8 cellular contexts compared by ENCODE assay signal in genomic region chr1:34859442-34860200, GRCh38. TPM values are rescaled to one million over a fixed set of nuclear protein-coding genes. Genes with fewer than 3 reads are reported as not detected.
DNase-seq lines count a peak whose midpoint lies in the region; ATAC-seq, FAIRE-seq and TF ChIP-seq lines count a peak whose summit lies in the region.

SMIM12 (minus strand) TSS chr1:34859749; CDS start chr1:34855977, 3,772 bp downstream.

- peak within 1 kb of the TSS; percentile 81 for H3K27ac ChIP-seq in C4-2B
- peak within 1 kb of the TSS; percentile 73 for H3K27ac ChIP-seq in HepG2 (ENCODE audit: extremely low read length, insufficient read depth, low read length)

- peak within 1 kb of the TSS; percentile 83 to 92 (median 89) for H3K4me3 ChIP-seq in HepG2 (replicated peaks in 1 of 3; ENCODE audit: insufficient read depth in 1 of 3, low read depth in 2 of 3, low read length in 3 of 3)

- peak; percentile 97 for ATAC-seq in GM19351 (IDR thresholded peaks at IDR 0.05; ENCODE audit: unreplicated experiment)
- ATAC-seq in HG03521 (IDR thresholded peaks at IDR 0.05; ENCODE audit: unreplicated experiment), result peak; percentile 94
- peak; percentile 99 for ATAC-seq in HepG2

- H3K27me3 ChIP-seq in HepG2 (ENCODE audit: control insufficient read depth in 1 of 2, insufficient read depth in 2 of 2, low read length in 2 of 2), result peaks cover 0 to 3% of the 10 kb centered on the region in 2 experiments; a peak in 1 of 5 replicates

- TF ChIP-seq RAD21 in HepG2 (CRISPR knock-in tag; IDR thresholded peaks at IDR 0.05), result 0 out of 2 replicates have a peak, but pooled peaks have one; percentile 38

- H3K4me1 ChIP-seq in HepG2 (ENCODE audit: insufficient read depth, low read length), result peaks cover 24% of the 10 kb centered on the region

- TF ChIP-seq EP300 in HepG2 (IDR thresholded peaks at IDR 0.05; ENCODE audit: low read depth in 2 of 2, low read length in 2 of 2) (no peak; a peak in 1 of 4 replicates), HepG2 (CRISPR knock-in tag; IDR thresholded peaks at IDR 0.05; ENCODE audit: borderline replicate concordance) (peak; percentile 34; the same call in 1 of the 2 replicates)

- peaks cover 9 to 13% of the 10 kb centered on the region in 2 experiments for H3K36me3 ChIP-seq in HepG2 (replicated peaks in 1 of 2; ENCODE audit: control insufficient read depth in 1 of 2, insufficient read depth in 2 of 2, low read length in 2 of 2)

- no peaks in the 10 kb centered on the region for H3K9me3 ChIP-seq in HepG2 (ENCODE audit: low read length)

- peak within 1 kb of the TSS; percentile 92 for H3K9ac ChIP-seq in HepG2 (ENCODE audit: insufficient read depth, low read depth, low read length)

- no TSS peak for BruUV-seq in HepG2 (replicated peaks; lab: Mats Ljungman, UMichigan)

- H3K79me2 ChIP-seq in HepG2 (ENCODE audit: insufficient read depth, low read length), result peaks cover 28% of the 10 kb centered on the region

- intact Hi-C loops in HepG2 (cut with micrococcal nuclease; ENCODE audit: unreplicated experiment), result no loop called here

- POLR2A ChIA-PET in HepG2 (lab: Yijun Ruan, JAX), result interaction anchor here (0.7 to 1.6 kb wide), 12 partner anchors 9 to 1733 kb away, joined by 3 to 13 read pairs (median 4); partner anchors contain the start of genes KIAA0319L and ZMYM6

- under 1% methylated on average over 15 of the region's 47 CpGs for WGBS in HepG2 (ENCODE audit: low lambda C conversion rate)

- peak; percentile 85 to 96 for TF ChIP-seq POLR2A in HepG2 (IDR thresholded peaks at IDR 0.05; ENCODE audit: insufficient read depth in 1 of 2, low read depth in 2 of 2, low read length in 2 of 2)

- TF ChIP-seq CTCF in C4-2B (conservative IDR thresholded peaks at IDR 0.05) (peak; percentile 95), HepG2 (CRISPR knock-in tag; IDR thresholded peaks at IDR 0.05) (peak; percentile 95)

- peak; percentile 91 for FAIRE-seq in HepG2 (lab: Jason Lieb, UNC)

- DNase-seq in NCI-H748 (lab: John Stamatoyannopoulos, UW; ENCODE audit: unreplicated experiment) (peak; percentile 88), dermis blood vessel endothelial cell (peak; percentile 96), HepG2 (ENCODE audit: low spot score) (peak; percentile 91)
- DNase-seq in activated CD4-positive, alpha-beta T cell treated with anti-CD3 and anti-CD28 coated beads, Interleukin-2, amount 50 U/mL, for 4 hours, result peak; percentile 91 to 92
- DNase-seq in stimulated activated CD4-positive, alpha-beta T cell treated with anti-CD3 and anti-CD28 coated beads, Interleukin-4, amount 100 ng/mL, for 1 hour, result peak; percentile 93

- H3K4me2 ChIP-seq in HepG2 (ENCODE audit: low read depth, low read length), result peak within 1 kb of the TSS; percentile 98

- in situ Hi-C loops in HepG2 (cut with HindIII; ENCODE audit: extremely low pct_ligation_motif_present, low pct_unique_long_range_greater_than_20kb), result no loop called here

- H2AFZ ChIP-seq in HepG2 (ENCODE audit: low read length), result peak within 1 kb of the TSS; percentile 92

- H4K20me1 ChIP-seq in HepG2 (ENCODE audit: insufficient read depth, low read length), result no peaks in the 10 kb centered on the region

- CTCF ChIA-PET in HepG2 (lab: Yijun Ruan, JAX; ENCODE audit: low intra/inter-chr PET ratio, low total read pairs), result no interaction called here

TF ChIP-seq in HepG2, 621 proteins besides CTCF, POLR2A, EP300 and RAD21 (continues in another document):
- peak; percentile 84 for TF ChIP-seq CBX1 (IDR thresholded peaks at IDR 0.05; ENCODE audit: low read depth)
- TF ChIP-seq HOXA5 (CRISPR knock-in tag; IDR thresholded peaks at IDR 0.05), result peak; percentile 66; the same call in 1 of the 2 replicates
- TF ChIP-seq CREB1 (IDR thresholded peaks at IDR 0.05), result peak; percentile 37
- TF ChIP-seq CREB1 (CRISPR knock-in tag; IDR thresholded peaks at IDR 0.05), result peak; percentile 86
- no peak for TF ChIP-seq NBN (conservative IDR thresholded peaks at IDR 0.05)
- TF ChIP-seq RBM39 (IDR thresholded peaks at IDR 0.05; ENCODE audit: low read depth, low read length, poor library complexity, severe bottlenecking), result peak; percentile 83
- peak; percentile 54 for TF ChIP-seq ZEB1 (IDR thresholded peaks at IDR 0.05; ENCODE audit: insufficient replicate concordance, low read depth)
- TF ChIP-seq MEF2D (CRISPR knock-in tag; IDR thresholded peaks at IDR 0.05), result peak; percentile 90
- TF ChIP-seq KAT2B (IDR thresholded peaks at IDR 0.05; ENCODE audit: borderline replicate concordance, low read depth, low read length), result no peak
- TF ChIP-seq ZNF773 (CRISPR knock-in tag; IDR thresholded peaks at IDR 0.05; ENCODE audit: borderline replicate concordance), result no peak
- TF ChIP-seq PAXIP1 (CRISPR knock-in tag; conservative IDR thresholded peaks at IDR 0.05), result peak; percentile 72
- TF ChIP-seq HDAC1 (CRISPR knock-in tag; IDR thresholded peaks at IDR 0.05), result peak; percentile 91
- TF ChIP-seq SP2 (CRISPR knock-in tag; IDR thresholded peaks at IDR 0.05), result peak; percentile 77
- no peak for TF ChIP-seq ZBTB44 (CRISPR knock-in tag; IDR thresholded peaks at IDR 0.05)
- no peak for TF ChIP-seq ZBTB7B (CRISPR knock-in tag; IDR thresholded peaks at IDR 0.05)
- TF ChIP-seq RNF2 (conservative IDR thresholded peaks at IDR 0.05; ENCODE audit: low read depth), result 0 out of 2 replicates have a peak, but pooled peaks have one; percentile 57

RNA-seq across cellular contexts. Expression of gene SMIM12, which starts in this region (rescaled TPM):
- total RNA-seq in dermis blood vessel endothelial cell (49.2 and 71.1 TPM in 2 replicates), HepG2 (2016; rRNA removed; fragmentation: Illumina TruSeq; extraction: Trizol) (41.3 and 42.9 TPM in 2 replicates)
- total RNA-seq in HepG2 (2016; cell fraction: cytosol; rRNA removed; fragmentation: Illumina TruSeq; extraction: Trizol; ENCODE audit: low read depth), result 15.1 and 27.5 TPM in 2 replicates
- total RNA-seq in HepG2 (2016; cell fraction: insoluble cytoplasmic fraction; rRNA removed; fragmentation: Illumina TruSeq; extraction: Trizol), result 40.6 and 42.9 TPM in 2 replicates
- total RNA-seq in HepG2 (2016; cell fraction: membrane; rRNA removed; fragmentation: Illumina TruSeq; extraction: Trizol), result 42.0 and 47.5 TPM in 2 replicates
- 23.9 and 25.7 TPM in 2 replicates for total RNA-seq in HepG2 (2016; cell fraction: nucleus; rRNA removed; fragmentation: Illumina TruSeq; extraction: Trizol)
- 20.1 and 22.2 TPM in 2 replicates for polyA plus RNA-seq in HepG2 (2011; rRNA removed)
- polyA plus RNA-seq in HepG2 (2011; cell fraction: cytosol; rRNA removed), result 29.6 and 31.2 TPM in 2 replicates
- 12.6 and 15.2 TPM in 2 replicates for polyA plus RNA-seq in HepG2 (2011; cell fraction: nucleus; rRNA removed)
- polyA plus RNA-seq in HepG2 (2012), result 17.0 and 17.5 TPM in 2 replicates
- polyA plus RNA-seq in HepG2 (2016; cell fraction: cytosol; fragmentation: Illumina TruSeq; extraction: Trizol; ENCODE audit: low read depth), result 24.1 and 40.1 TPM in 2 replicates
- 40.1 and 44.7 TPM in 2 replicates for polyA plus RNA-seq in HepG2 (2016; cell fraction: insoluble cytoplasmic fraction; fragmentation: Illumina TruSeq; extraction: Trizol; ENCODE audit: low read depth)
- 35.5 and 47.5 TPM in 2 replicates for polyA plus RNA-seq in HepG2 (2016; cell fraction: membrane; fragmentation: Illumina TruSeq; extraction: Trizol; ENCODE audit: low read depth)
- 41.8 TPM in 2 replicates for polyA plus RNA-seq in HepG2 (2016; cell fraction: nucleus; fragmentation: Illumina TruSeq; extraction: Trizol; ENCODE audit: insufficient read depth, low read depth)
- 24.8 and 45.0 TPM in 2 replicates for polyA minus RNA-seq in HepG2 (2011; rRNA and poly(A)+ RNA removed; ENCODE audit: low replicate concordance)
- 8.2 and 10.0 TPM in 2 replicates for polyA minus RNA-seq in HepG2 (2011; cell fraction: cytosol; rRNA and poly(A)+ RNA removed)
- 12.9 and 17.4 TPM in 2 replicates for polyA minus RNA-seq in HepG2 (2011; cell fraction: nucleus; rRNA and poly(A)+ RNA removed)

Comparison
In these comparisons a context has a peak if more than half of its experiments do, and no peak if none do; other contexts are left out.
1. Peak in every context shown above with its lines: DNase-seq, ATAC-seq, H3K4me3 ChIP-seq and H3K27ac ChIP-seq.